8 cellular contexts compared by ENCODE assay signal in the genomic region with DNA sequence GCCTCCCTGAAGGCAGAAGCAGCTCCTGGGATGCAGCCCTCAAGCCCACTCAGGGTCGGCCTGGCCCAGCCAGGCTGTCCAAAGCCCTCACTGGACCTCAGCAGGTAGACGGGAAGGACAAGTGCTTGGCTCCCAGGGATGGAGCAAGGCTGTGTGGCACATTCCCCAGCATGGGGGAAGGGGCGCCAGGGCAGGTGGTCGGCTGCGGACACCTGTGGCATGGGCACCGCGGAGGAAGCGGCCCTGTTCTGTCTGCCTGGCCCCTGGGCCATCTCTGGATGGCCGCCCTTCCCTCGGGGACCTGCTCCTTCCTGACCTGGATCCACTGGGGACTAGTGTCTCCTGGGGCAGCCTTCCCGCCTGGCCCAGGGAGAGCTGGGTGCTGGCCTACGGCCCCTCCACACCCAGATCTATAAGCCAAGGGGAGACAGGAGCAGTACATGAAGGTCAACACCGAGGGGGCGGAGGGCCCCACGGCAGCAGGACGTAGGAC.
"Had no signal": no experiment of that assay in that cellular context is flagged by ENCODE, and none has a peak within 500 bp of the region (broad histone marks: within the 10 kb centered on the region; RNA-seq: fewer than 3 reads in every experiment).

No MANE protein-coding gene starts in this region.

- FAIRE-seq: HTR-8/SVneo had no signal

- H2AFZ ChIP-seq: GM23248 had no signal

- H3K4me1 ChIP-seq: HAP-1 had no signal

- H3K4me3 ChIP-seq: GM23248, HAP-1 had no signal

- H3K27ac ChIP-seq: GM23248 had no signal

- H3K9ac ChIP-seq: GM23248 had no signal

- H3K9me3 ChIP-seq: HAP-1 had no signal

- ATAC-seq: HCT116 had no signal

- DNase-seq: GM23248, GOT3, H7, IMR-90, KBM-7 had no signal
